In the genomic region with DNA sequence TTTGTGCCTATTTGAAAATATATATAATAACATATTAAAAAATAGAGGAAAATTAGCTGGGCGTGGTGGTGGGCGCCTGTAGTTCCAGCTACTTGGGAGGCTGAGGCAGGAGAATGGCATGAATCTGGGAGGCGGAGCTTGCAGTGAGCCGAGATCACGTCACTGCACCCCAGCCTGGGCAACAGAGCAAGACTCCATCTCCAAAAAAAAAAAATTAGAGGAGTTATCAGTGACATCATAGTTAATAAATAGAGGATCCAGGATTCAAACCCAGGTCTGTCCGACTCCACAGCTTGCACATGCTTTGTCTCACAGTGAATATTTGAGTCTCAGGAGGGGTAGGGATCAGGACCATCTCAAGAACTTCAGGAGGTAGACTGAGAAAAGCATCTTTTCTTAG, we compare ENCODE assay signal across 1 cellular context. TPM values are rescaled to one million over a fixed set of nuclear protein-coding genes. Genes with fewer than 3 reads are reported as not detected.
"Had no signal": no experiment of that assay in that cellular context is flagged by ENCODE, and none has a peak within 500 bp of the region (broad histone marks: within the 10 kb centered on the region; RNA-seq: fewer than 3 reads in every experiment).

No MANE protein-coding gene starts in this region.

RNA-seq across cellular contexts. Expression of a gene that starts 22.2 kb away (rescaled TPM):
- total RNA-seq: upper lobe of right lung had no signal
